In the genomic region with DNA sequence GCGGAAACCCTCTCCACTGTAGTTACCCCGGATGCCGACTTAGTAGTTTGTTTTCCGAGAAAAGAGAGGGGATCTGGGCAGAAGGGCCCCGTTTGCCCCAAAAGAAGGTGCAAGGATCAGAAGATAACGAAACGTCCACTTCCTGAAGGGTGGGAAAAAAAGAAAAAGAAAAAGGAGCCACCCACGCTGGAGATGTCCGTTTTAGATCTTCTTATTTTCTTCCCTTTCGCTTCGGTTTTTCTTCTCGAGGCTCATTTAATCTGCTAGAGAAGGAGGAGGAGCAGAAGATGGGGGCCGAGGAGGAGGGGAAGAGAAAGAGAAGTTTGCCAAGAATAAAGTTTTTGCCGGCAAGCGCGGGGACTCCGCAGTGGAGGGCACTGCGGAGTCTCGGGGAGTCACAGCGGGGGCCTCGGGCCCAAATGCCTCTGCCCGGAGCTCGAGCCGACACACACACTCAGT, we compare ENCODE assay signal across 10 cellular contexts. TPM values are rescaled to one million over a fixed set of nuclear protein-coding genes. Genes with fewer than 3 reads are reported as not detected.
DNase-seq lines count a peak whose midpoint lies in the region; ATAC-seq, FAIRE-seq and TF ChIP-seq lines count a peak whose summit lies in the region.
"Had no signal": no experiment of that assay in that cellular context is flagged by ENCODE, and none has a peak within 500 bp of the region (broad histone marks: within the 10 kb centered on the region; RNA-seq: fewer than 3 reads in every experiment).

No MANE protein-coding gene starts in this region.

- CTCF ChIA-PET in A549 (lab: Yijun Ruan, JAX): no interaction called here
- CTCF ChIA-PET in activated CD4-positive, alpha-beta memory T cell treated with anti-CD3 and anti-CD28 coated beads, Interleukin-2, amount 10 ng/mL, durations not matched to agents 7 days and 5 days (lab: Charles Lee): interaction anchor here (0.7 to 1.4 kb wide), 4 partner anchors 22 to 149 kb away, joined by 3 to 4 read pairs (median 3); no protein-coding TSS in a partner anchor

- no peaks in the 10 kb centered on the region for H4K20me1 ChIP-seq in GM23248 (ENCODE audit: insufficient read depth)

- TF ChIP-seq CTCF in A549 (IDR thresholded peaks at IDR 0.05): no peak

- ATAC-seq in A549 (0 out of 6 replicates have a peak, but pooled peaks of 1 of the 2 experiments have one; percentile 21), HG03342 (IDR thresholded peaks at IDR 0.05; ENCODE audit: unreplicated experiment) (no peak)
- ATAC-seq: HCT116 had no signal

- peak overlapping the region; percentile 80 for H3K27ac Mint-ChIP-seq in activated CD4-positive, alpha-beta memory T cell treated with anti-CD3 and anti-CD28 coated beads, Interleukin-2, amount 10 ng/mL, durations not matched to agents 7 days and 5 days

- H3K27me3 ChIP-seq in GM23248 (replicated peaks; ENCODE audit: insufficient read depth) (peaks cover 93% of the 10 kb centered on the region), iPS-20b (ENCODE audit: insufficient read depth, low read length) (peaks cover 100% of the 10 kb centered on the region)

- peak overlapping the region; percentile 89 for H2AFZ ChIP-seq in GM23248

- WGBS in A549 (ENCODE audit: missing lambda C conversion rate): 2% methylated on average over 18 of the region's 24 CpGs
- WGBS in GM23248 (ENCODE audit: low coverage in 1 of 2, low lambda C conversion rate in 2 of 2, missing lambda C conversion rate in 2 of 2), 2 experiments: 1% methylated on average over 24 of the region's 24 CpGs

- FAIRE-seq in A549 (lab: Jason Lieb, UNC): no peak

- H3K4me1 ChIP-seq in A549 (peaks cover 10% of the 10 kb centered on the region; the same call in 1 of the 3 replicates), GM23248 (ENCODE audit: insufficient read depth) (no peaks in the 10 kb centered on the region), iPS-20b (ENCODE audit: insufficient read depth, low read length) (peaks cover 25% of the 10 kb centered on the region; the same call in 1 of the 2 replicates)
- H3K4me1 ChIP-seq: foreskin keratinocyte had no signal

- H3K27ac ChIP-seq in A549: no peak overlapping the region
- no peak overlapping the region for H3K27ac ChIP-seq in GM23248
- no peak overlapping the region for H3K27ac ChIP-seq in iPS-20b (ENCODE audit: low read length)
- H3K27ac ChIP-seq in substantia nigra (ENCODE audit: low read depth, low read length, poor library complexity, severe bottlenecking): peak overlapping the region; percentile 6
- H3K27ac ChIP-seq: foreskin keratinocyte had no signal

- H3K4me2 ChIP-seq in A549: peak overlapping the region; percentile 97
- H3K4me2 ChIP-seq in GM23248 (ENCODE audit: unreplicated experiment): peak overlapping the region; percentile 96

- TF ChIP-seq EP300 in A549 (IDR thresholded peaks at IDR 0.05): no peak

- no peak for TF ChIP-seq POLR2A in A549 (IDR thresholded peaks at IDR 0.05; ENCODE audit: low read length)

- POLR2A ChIA-PET in A549 (lab: Yijun Ruan, JAX): no interaction called here
- POLR2A ChIA-PET in activated CD4-positive, alpha-beta memory T cell treated with anti-CD3 and anti-CD28 coated beads, Interleukin-2, amount 10 ng/mL, durations not matched to agents 7 days and 5 days (lab: Charles Lee): interaction anchor here (0.7 to 4.3 kb wide), 14 partner anchors 9 to 452 kb away, joined by 3 to 38 read pairs (median 3); partner anchors contain the start of gene RPL34

- peaks cover 15% of the 10 kb centered on the region for H3K36me3 Mint-ChIP-seq in activated CD4-positive, alpha-beta memory T cell treated with anti-CD3 and anti-CD28 coated beads, Interleukin-2, amount 10 ng/mL, durations not matched to agents 7 days and 5 days (ENCODE audit: low read depth)

- H3F3A ChIP-seq in GM23248 (ENCODE audit: insufficient read depth): no peaks in the 10 kb centered on the region

- H3K9ac ChIP-seq in GM23248: no peak overlapping the region
- peak overlapping the region; percentile 69; the same call in 1 of the 2 replicates for H3K9ac ChIP-seq in iPS-20b (ENCODE audit: low read depth, low read length)

- no peak for TF ChIP-seq RAD21 in A549 (conservative IDR thresholded peaks at IDR 0.05 in 1 of 2, IDR thresholded peaks at IDR 0.05 in 1 of 2)

- H3K4me1 Mint-ChIP-seq in activated CD4-positive, alpha-beta memory T cell treated with anti-CD3 and anti-CD28 coated beads, Interleukin-2, amount 10 ng/mL, durations not matched to agents 7 days and 5 days: peaks cover 53% of the 10 kb centered on the region

- peaks cover 41% of the 10 kb centered on the region for H3K27me3 Mint-ChIP-seq in activated CD4-positive, alpha-beta memory T cell treated with anti-CD3 and anti-CD28 coated beads, Interleukin-2, amount 10 ng/mL, durations not matched to agents 7 days and 5 days

- H3K4me3 ChIP-seq in A549 (peak overlapping the region; percentile 46), GM23248 (peak overlapping the region; percentile 73), iPS-20b (ENCODE audit: low read length) (peak overlapping the region; percentile 73)

- H3K4me3 Mint-ChIP-seq in activated CD4-positive, alpha-beta memory T cell treated with anti-CD3 and anti-CD28 coated beads, Interleukin-2, amount 10 ng/mL, durations not matched to agents 7 days and 5 days: peak overlapping the region; percentile 83

- no peaks in the 10 kb centered on the region for H3K9me2 ChIP-seq in GM23248 (ENCODE audit: insufficient read depth)

- H3K36me3 ChIP-seq in GM23248 (ENCODE audit: low read depth): no peaks in the 10 kb centered on the region
- no peaks in the 10 kb centered on the region for H3K36me3 ChIP-seq in iPS-20b (ENCODE audit: insufficient read depth, low read depth, low read length)

- in situ Hi-C loops in GM23248 (cut with MboI): no loop called here

- H3K9me3 ChIP-seq in A549 (no peaks in the 10 kb centered on the region), GM23248 (ENCODE audit: low read depth) (no peaks in the 10 kb centered on the region), iPS-20b (ENCODE audit: insufficient read depth, low read depth, low read length) (no peaks in the 10 kb centered on the region)

- no peaks in the 10 kb centered on the region for H3K79me2 ChIP-seq in GM23248 (ENCODE audit: insufficient read depth)

- DNase-seq in A549 (ENCODE audit: low read depth in 1 of 2, low spot score in 1 of 2) (no peak), GM23248 (peak; percentile 45), substantia nigra (lab: John Stamatoyannopoulos, UW) (no peak), NCI-H82 (lab: John Stamatoyannopoulos, UW) (no peak), H4 (ENCODE audit: low spot score) (no peak)
- no peak for DNase-seq in activated CD4-positive, alpha-beta memory T cell treated with anti-CD3 and anti-CD28 coated beads, Interleukin-2, amount 10 ng/mL, durations not matched to agents 7 days and 5 days

- no peaks in the 10 kb centered on the region for H3K9me3 Mint-ChIP-seq in activated CD4-positive, alpha-beta memory T cell treated with anti-CD3 and anti-CD28 coated beads, Interleukin-2, amount 10 ng/mL, durations not matched to agents 7 days and 5 days

TF ChIP-seq in A549, 52 proteins besides CTCF, POLR2A, EP300 and RAD21:
- TF ChIP-seq MAZ (IDR thresholded peaks at IDR 0.05; ENCODE audit: borderline replicate concordance, low read depth, low read length) (no peak), CBX8 (IDR thresholded peaks at IDR 0.05) (peak; percentile 78; the same call in 1 of the 2 replicates), BHLHE40 (IDR thresholded peaks at IDR 0.05; ENCODE audit: low read depth, low read length) (no peak), RNF2 (IDR thresholded peaks at IDR 0.05; ENCODE audit: borderline replicate concordance, low read depth) (peak; percentile 93), HEYL (CRISPR knock-in tag; IDR thresholded peaks at IDR 0.05) (no peak)

RNA-seq across cellular contexts. Expression of gene LEF1, which starts 0.5 kb away (rescaled TPM):
- polyA plus RNA-seq in A549 (2011; rRNA removed) (not detected in 2 replicates), A549 (2017; fragmentation: RNase III; extraction: RNeasy Plus Mini Kit Qiagen cat#74134 plus additional on column Dnase treatment) (not detected in 3 replicates), GM23248 (2016; fragmentation: Nextera tagmentation; extraction: Ambion mirVana) (0.23 TPM in 1 of 2 replicates, not detected in the other)
- 0.04 TPM in 1 of 2 replicates, not detected in the other for polyA plus RNA-seq in A549 (2012; cell fraction: cytosol; rRNA removed)
- polyA plus RNA-seq in A549 (2012; cell fraction: nucleus; rRNA removed): not detected in 2 replicates
- not detected in 2 replicates for polyA minus RNA-seq in A549 (2011; rRNA and poly(A)+ RNA removed)
- total RNA-seq in GM23248 (2014; rRNA removed; shearing (Covaris generic)): not detected in 2 replicates
- total RNA-seq in activated CD4-positive, alpha-beta memory T cell treated with anti-CD3 and anti-CD28 coated beads, Interleukin-2, amount 10 ng/mL, durations not matched to agents 7 days and 5 days: 10 to 100 TPM; 67.4 to 68.2 TPM
- 33.0 and 37.2 TPM in 2 replicates for total RNA-seq in H4 (2014; rRNA removed; shearing (Covaris generic))

Comparison
In these comparisons a context has a peak if more than half of its experiments do, and no peak if none do; other contexts are left out.
1. RNA of gene LEF1, which starts 0.5 kb away (total RNA-seq): 67.4 to 68.2 TPM in activated CD4-positive, alpha-beta memory T cell treated with anti-CD3 and anti-CD28 coated beads, Interleukin-2, amount 10 ng/mL, durations not matched to agents 7 days and 5 days and 33.0 to 37.2 TPM in H4; not detected in GM23248; every median in the first group is over 10 times any median in the second.
2. Peak in every context shown above with its lines, with median percentiles within 50 percentile points of each other: H3K4me3 ChIP-seq.